ENCODE assay signal across 9 cellular contexts in genomic region chr12:52279683-52280318, GRCh38. TPM values are rescaled to one million over a fixed set of nuclear protein-coding genes. Genes with fewer than 3 reads are reported as not detected.
A peak's percentile ranks its signal among the peaks of the same experiment; 100 is the strongest.
DNase-seq lines count a peak whose midpoint lies in the region; ATAC-seq, FAIRE-seq and TF ChIP-seq lines count a peak whose summit lies in the region.
"Had no signal": no experiment of that assay in that cellular context is flagged by ENCODE, and none has a peak within 500 bp of the region (broad histone marks: within the 10 kb centered on the region; RNA-seq: fewer than 3 reads in every experiment).

No MANE protein-coding gene starts in this region.

- FAIRE-seq in keratinocyte (lab: Jason Lieb, UNC), result no peak

- ATAC-seq in GM21447 (IDR thresholded peaks at IDR 0.05; ENCODE audit: unreplicated experiment), result no peak
- no peak for ATAC-seq in GM18873 (IDR thresholded peaks at IDR 0.05; ENCODE audit: low FRiP score, unreplicated experiment)

- intact Hi-C loops in ascending aorta (cut with DNase I), result loop anchor here (1.0 to 5.0 kb wide), 6 partner anchors 31 to 328 kb away; partner anchors contain the start of gene ACVR1B

- dilution Hi-C loops in keratinocyte (cut with MboI; ENCODE audit: extremely low pct_ligation_motif_present, low sequenced_read_pairs), result no loop called here

- H3K27me3 ChIP-seq in ascending aorta (no peaks in the 10 kb centered on the region), keratinocyte (ENCODE audit: control insufficient read depth, extremely low read depth, insufficient read depth, low read length) (no peaks in the 10 kb centered on the region), suprapubic skin (no peaks in the 10 kb centered on the region)

- H3K27ac ChIP-seq in ascending aorta (peak overlapping the region; percentile 81 to 94), keratinocyte (ENCODE audit: control insufficient read depth, insufficient read depth, low read length) (peak overlapping the region; percentile 99), suprapubic skin (peak overlapping the region; percentile 87)

- H3K79me2 ChIP-seq in keratinocyte (ENCODE audit: control insufficient read depth, insufficient read depth, low read length), result no peaks in the 10 kb centered on the region

- H3K9ac ChIP-seq in keratinocyte (ENCODE audit: control insufficient read depth, extremely low read depth, insufficient read depth, low read length), result peak overlapping the region; percentile 84

- H3K9me1 ChIP-seq in keratinocyte (ENCODE audit: control insufficient read depth, extremely low read depth, insufficient read depth, low read length), result no peaks in the 10 kb centered on the region

- H3K4me3 ChIP-seq in ascending aorta, result no peak overlapping the region
- peak overlapping the region in 1 of 3 experiments; percentile 21 for H3K4me3 ChIP-seq in keratinocyte (ENCODE audit: control insufficient read depth in 2 of 3, extremely low read depth in 1 of 3, insufficient read depth in 2 of 3, low read depth in 1 of 3, low read length in 3 of 3)
- no peak overlapping the region for H3K4me3 ChIP-seq in suprapubic skin

- H3K27ac Mint-ChIP-seq in HFFc6, result peak overlapping the region; percentile 99
- H3K27ac Mint-ChIP-seq: activated CD4-positive, alpha-beta memory T cell treated with anti-CD3 and anti-CD28 coated beads for 36 hours had no signal

- peaks cover 71% of the 10 kb centered on the region for H3K4me1 Mint-ChIP-seq in HFFc6 (ENCODE audit: low read depth)

- peaks cover 7 to 28% of the 10 kb centered on the region in 2 donors for H3K4me1 ChIP-seq in ascending aorta
- peaks cover 40% of the 10 kb centered on the region for H3K4me1 ChIP-seq in keratinocyte (ENCODE audit: control insufficient read depth, extremely low read depth, insufficient read depth, low read length)
- H3K4me1 ChIP-seq in suprapubic skin, result peaks cover 34% of the 10 kb centered on the region

- H3K36me3 ChIP-seq in ascending aorta (no peaks in the 10 kb centered on the region), keratinocyte (ENCODE audit: control insufficient read depth in 2 of 2, extremely low read depth in 1 of 2, insufficient read depth in 2 of 2, low read length in 2 of 2) (no peaks in the 10 kb centered on the region), suprapubic skin (no peaks in the 10 kb centered on the region)

- no peak for TF ChIP-seq EP300 in suprapubic skin (IDR thresholded peaks at IDR 0.05)

- H3K9me3 ChIP-seq in ascending aorta, result no peaks in the 10 kb centered on the region
- no peaks in the 10 kb centered on the region for H3K9me3 ChIP-seq in keratinocyte (ENCODE audit: control insufficient read depth, low read depth, low read length)
- no peaks in the 10 kb centered on the region for H3K9me3 ChIP-seq in suprapubic skin

- WGBS in suprapubic skin, result 86% methylated on average over 10 of the region's 10 CpGs

- H3K27me3 Mint-ChIP-seq in HFFc6 (ENCODE audit: insufficient read depth), result peaks cover 4% of the 10 kb centered on the region

- TF ChIP-seq CTCF in HFFc6 (IDR thresholded peaks at IDR 0.05) (no peak), ascending aorta (IDR thresholded peaks at IDR 0.05) (no peak), keratinocyte (optimal IDR thresholded peaks at IDR 0.05 in 1 of 3, IDR thresholded peaks at IDR 0.05 in 1 of 3, conservative IDR thresholded peaks at IDR 0.05 in 1 of 3; ENCODE audit: extremely low read depth in 1 of 3, insufficient read depth in 2 of 3, low read length in 3 of 3) (peak in 1 of 3 experiments; percentile 4), suprapubic skin (IDR thresholded peaks at IDR 0.05) (no peak)

- H4K20me1 ChIP-seq in keratinocyte (ENCODE audit: control insufficient read depth, extremely low read depth, insufficient read depth, low read length), result no peaks in the 10 kb centered on the region

- peak overlapping the region; percentile 76 for H3K4me3 Mint-ChIP-seq in HFFc6
- H3K4me3 Mint-ChIP-seq: activated CD4-positive, alpha-beta memory T cell treated with anti-CD3 and anti-CD28 coated beads for 36 hours had no signal

- no peak for TF ChIP-seq POLR2A in suprapubic skin (IDR thresholded peaks at IDR 0.05)

- peak overlapping the region; percentile 69 for H3K4me2 ChIP-seq in keratinocyte (ENCODE audit: control insufficient read depth, extremely low read depth, insufficient read depth, low read depth, low read length)

- H2AFZ ChIP-seq in keratinocyte (ENCODE audit: control insufficient read depth, low read length), result peak overlapping the region; percentile 4

- H3K9me3 Mint-ChIP-seq in HFFc6, result no peaks in the 10 kb centered on the region
- H3K9me3 Mint-ChIP-seq: activated CD4-positive, alpha-beta memory T cell treated with anti-CD3 and anti-CD28 coated beads for 36 hours had no signal

- peak; percentile 14 for DNase-seq in HFFc6
- DNase-seq in ascending aorta (ENCODE audit: low spot score in 2 of 2), result peak in 1 of 2 donors; percentile 55
- no peak for DNase-seq in keratinocyte (ENCODE audit: low read depth, low spot score)
- peak; percentile 37 to 46 for DNase-seq in suprapubic skin (ENCODE audit: low spot score in 2 of 2)
- no peak for DNase-seq in GDM1 (lab: John Stamatoyannopoulos, UW)
- no peak for DNase-seq in dedifferentiated amniotic fluid mesenchymal stem cell (ENCODE audit: extremely low spot score)

- H3K36me3 Mint-ChIP-seq in HFFc6 (ENCODE audit: low read depth), result peaks cover 5% of the 10 kb centered on the region; the same call in 1 of the 2 replicates
- H3K36me3 Mint-ChIP-seq: activated CD4-positive, alpha-beta memory T cell treated with anti-CD3 and anti-CD28 coated beads for 36 hours had no signal

RNA-seq across cellular contexts. Expression of gene KRT86, which starts 5.4 kb away (rescaled TPM):
- under 1 TPM in 5 of 6 experiments, not detected in 1; 0.15 to 0.26 (median 0.19) TPM for total RNA-seq in HFFc6 (2021; fragmentation: NEBNext Ultra II Directional; extraction: Animal tissue kit (Norgen Biotek cat#: 25700))
- total RNA-seq in ascending aorta (0.96 TPM), suprapubic skin (100 to 1,000 TPM in 1 of 4 donors, 10 to 100 TPM in 2, 1 to 10 TPM in 1; 1.0 to 289 (median 37.0) TPM)
- polyA plus RNA-seq in keratinocyte, result 0.03 TPM in 1 of 3 replicates, not detected in the others
- not detected for polyA plus RNA-seq in keratinocyte (2011; ENCODE audit: low read depth)
- polyA plus RNA-seq in keratinocyte (2011; cell fraction: cytosol; rRNA removed), result not detected in 2 replicates
- not detected in 2 replicates for polyA plus RNA-seq in keratinocyte (2011; cell fraction: nucleus; rRNA removed)
- polyA plus RNA-seq in keratinocyte (2012; ENCODE audit: low replicate concordance), result 0.20 TPM in 1 of 2 replicates, not detected in the other
- not detected in 3 replicates for polyA minus RNA-seq in keratinocyte
- polyA minus RNA-seq in keratinocyte (2011; cell fraction: cytosol; rRNA and poly(A)+ RNA removed), result not detected
- not detected in 2 replicates for polyA minus RNA-seq in keratinocyte (2011; cell fraction: nucleus; rRNA and poly(A)+ RNA removed)

RNA-seq across cellular contexts. Expression of gene KRT81, which starts 11.5 kb away (rescaled TPM):
- under 1 TPM; 0.34 to 0.84 (median 0.70) TPM for total RNA-seq in HFFc6 (2021; fragmentation: NEBNext Ultra II Directional; extraction: Animal tissue kit (Norgen Biotek cat#: 25700))
- total RNA-seq in ascending aorta (not detected), suprapubic skin (100 to 1,000 TPM in 1 of 4 donors, 10 to 100 TPM in 2, under 1 TPM in 1; 0.72 to 346 (median 21.0) TPM)
- polyA plus RNA-seq in keratinocyte, result 0.03 to 0.15 TPM in 2 of 3 replicates, not detected in the other
- polyA plus RNA-seq in keratinocyte (2011; ENCODE audit: low read depth), result 0.96 TPM
- 0.04 and 0.05 TPM in 2 replicates for polyA plus RNA-seq in keratinocyte (2011; cell fraction: cytosol; rRNA removed)
- polyA plus RNA-seq in keratinocyte (2011; cell fraction: nucleus; rRNA removed), result 0.09 TPM in 1 of 2 replicates, not detected in the other
- 0.09 and 0.95 TPM in 2 replicates for polyA plus RNA-seq in keratinocyte (2012; ENCODE audit: low replicate concordance)
- 0.20 TPM in 1 of 3 replicates, not detected in the others for polyA minus RNA-seq in keratinocyte
- not detected for polyA minus RNA-seq in keratinocyte (2011; cell fraction: cytosol; rRNA and poly(A)+ RNA removed)
- polyA minus RNA-seq in keratinocyte (2011; cell fraction: nucleus; rRNA and poly(A)+ RNA removed), result not detected in 2 replicates
- total RNA-seq: activated CD4-positive, alpha-beta memory T cell treated with anti-CD3 and anti-CD28 coated beads for 36 hours had no signal

RNA-seq across cellular contexts. Expression of gene KRT83, which starts 41.4 kb away (rescaled TPM):
- total RNA-seq in HFFc6 (2021; fragmentation: NEBNext Ultra II Directional; extraction: Animal tissue kit (Norgen Biotek cat#: 25700)), result not detected
- not detected for total RNA-seq in ascending aorta
- polyA plus RNA-seq in keratinocyte, result not detected in 3 replicates
- not detected for polyA plus RNA-seq in keratinocyte (2011; ENCODE audit: low read depth)
- not detected in 2 replicates for polyA plus RNA-seq in keratinocyte (2011; cell fraction: cytosol; rRNA removed)
- not detected in 2 replicates for polyA plus RNA-seq in keratinocyte (2011; cell fraction: nucleus; rRNA removed)
- not detected in 2 replicates for polyA plus RNA-seq in keratinocyte (2012; ENCODE audit: low replicate concordance)
- polyA minus RNA-seq in keratinocyte, result not detected in 3 replicates
- polyA minus RNA-seq in keratinocyte (2011; cell fraction: cytosol; rRNA and poly(A)+ RNA removed), result not detected
- polyA minus RNA-seq in keratinocyte (2011; cell fraction: nucleus; rRNA and poly(A)+ RNA removed), result not detected in 2 replicates
- 10 to 100 TPM in 3 of 4 donors, not detected in 1; 10.3 to 97.1 (median 33.9) TPM for total RNA-seq in suprapubic skin
- total RNA-seq: activated CD4-positive, alpha-beta memory T cell treated with anti-CD3 and anti-CD28 coated beads for 36 hours had no signal

RNA-seq across cellular contexts. Expression of gene KRT7, which starts 46.8 kb away (rescaled TPM):
- 100 to 1,000 TPM in 2 of 6 experiments, 10 to 100 TPM in 4; 62.7 to 379 (median 67.5) TPM for total RNA-seq in HFFc6 (2021; fragmentation: NEBNext Ultra II Directional; extraction: Animal tissue kit (Norgen Biotek cat#: 25700))
- total RNA-seq in ascending aorta (153 TPM), suprapubic skin (100 to 1,000 TPM in 3 of 4 donors, 10 to 100 TPM in 1; 95.8 to 176 (median 123) TPM)
- 112 to 224 TPM (median 117 TPM) in 3 replicates for polyA plus RNA-seq in keratinocyte
- 24.1 TPM for polyA plus RNA-seq in keratinocyte (2011; ENCODE audit: low read depth)
- polyA plus RNA-seq in keratinocyte (2011; cell fraction: cytosol; rRNA removed), result 212 and 224 TPM in 2 replicates
- polyA plus RNA-seq in keratinocyte (2011; cell fraction: nucleus; rRNA removed), result 226 and 228 TPM in 2 replicates
- polyA plus RNA-seq in keratinocyte (2012; ENCODE audit: low replicate concordance), result 12.2 and 287 TPM in 2 replicates
- polyA minus RNA-seq in keratinocyte, result 128 to 386 TPM (median 130 TPM) in 3 replicates
- 274 TPM for polyA minus RNA-seq in keratinocyte (2011; cell fraction: cytosol; rRNA and poly(A)+ RNA removed)
- 101 and 129 TPM in 2 replicates for polyA minus RNA-seq in keratinocyte (2011; cell fraction: nucleus; rRNA and poly(A)+ RNA removed)

Comparison
In these comparisons a context has a peak if more than half of its experiments do, and no peak if none do; other contexts are left out.
1. DNase-seq: peak in HFFc6 (single experiment) and suprapubic skin (2 of 2); none in keratinocyte (single experiment), GDM1 (single experiment) and dedifferentiated amniotic fluid mesenchymal stem cell (single experiment).
2. Peak in every context shown above with its lines, with median percentiles within 50 percentile points of each other: H3K27ac ChIP-seq.